18 cellular contexts compared by ENCODE assay signal in genomic region chr14:21486640-21487087, GRCh38. TPM values are rescaled to one million over a fixed set of nuclear protein-coding genes. Genes with fewer than 3 reads are reported as not detected.
DNase-seq lines count a peak whose midpoint lies in the region; ATAC-seq, FAIRE-seq and TF ChIP-seq lines count a peak whose summit lies in the region.
"Had no signal": no experiment of that assay in that cellular context is flagged by ENCODE, and none has a peak within 500 bp of the region (broad histone marks: within the 10 kb centered on the region; RNA-seq: fewer than 3 reads in every experiment).

No MANE protein-coding gene starts in this region.

- no peak overlapping the region for H3K27ac ChIP-seq in HepG2 (ENCODE audit: extremely low read length, insufficient read depth, low read length)
- H3K27ac ChIP-seq in right lobe of liver: no peak overlapping the region
- H3K27ac ChIP-seq in mesendoderm (ENCODE audit: low read depth, low read length): no peak overlapping the region

- BruUV-seq in HepG2 (replicated peaks; lab: Mats Ljungman, UMichigan): no TSS peak

- H3K4ac ChIP-seq in mesendoderm (ENCODE audit: low read depth, low read length): no peak overlapping the region

- H3K56ac ChIP-seq in mesendoderm (ENCODE audit: low read length): no peak overlapping the region

- in situ Hi-C loops in HepG2 (cut with HindIII; ENCODE audit: extremely low pct_ligation_motif_present, low pct_unique_long_range_greater_than_20kb): no loop called here

- H4K5ac ChIP-seq in mesendoderm (ENCODE audit: low read length): no peak overlapping the region

- CTCF ChIA-PET in HepG2 (lab: Yijun Ruan, JAX; ENCODE audit: low intra/inter-chr PET ratio, low total read pairs): no interaction called here

- H4K20me1 ChIP-seq in HepG2 (ENCODE audit: insufficient read depth, low read length): no peaks in the 10 kb centered on the region

- no peak overlapping the region for H3K4me3 ChIP-seq in HepG2 (replicated peaks in 1 of 3; ENCODE audit: insufficient read depth in 1 of 3, low read depth in 2 of 3, low read length in 3 of 3)
- H3K4me3 ChIP-seq in right lobe of liver: no peak overlapping the region
- no peak overlapping the region for H3K4me3 ChIP-seq in fibroblast of the aortic adventitia (ENCODE audit: low read depth, low read length)
- no peak overlapping the region for H3K4me3 ChIP-seq in mesendoderm (ENCODE audit: low read length)
- H3K4me3 ChIP-seq: adrenal gland, GM12878, lung had no signal

- H3K23ac ChIP-seq in mesendoderm (ENCODE audit: low read length): no peak overlapping the region

- POLR2A ChIA-PET in HepG2 (lab: Yijun Ruan, JAX): no interaction called here

- H3K9me3 ChIP-seq in HepG2 (ENCODE audit: low read length) (no peaks in the 10 kb centered on the region), right lobe of liver (no peaks in the 10 kb centered on the region)
- H3K9me3 ChIP-seq: adrenal gland had no signal

- no peak overlapping the region for H2BK15ac ChIP-seq in mesendoderm (replicated peaks; ENCODE audit: low read depth)

- H3K27me3 ChIP-seq in HepG2 (ENCODE audit: control insufficient read depth in 1 of 2, insufficient read depth in 2 of 2, low read length in 2 of 2) (no peaks in the 10 kb centered on the region), right lobe of liver (no peaks in the 10 kb centered on the region), mesendoderm (ENCODE audit: insufficient read depth, low read length, poor library complexity) (no peaks in the 10 kb centered on the region)
- H3K27me3 ChIP-seq: adrenal gland had no signal

- WGBS in HepG2 (ENCODE audit: low lambda C conversion rate): 96% methylated on average over 1 of the region's 1 CpG
- 46% methylated on average over 1 of the region's 1 CpG for WGBS in right lobe of liver (ENCODE audit: insufficient coverage, low coverage, low lambda C conversion rate, missing lambda C conversion rate)
- no CpG with 5 or more reads among the region's 1 CpG for WGBS in mesendoderm (ENCODE audit: extremely low coverage, insufficient coverage, low lambda C conversion rate)

- DNase-seq in HepG2 (ENCODE audit: low spot score) (no peak), right lobe of liver (no peak), amniotic epithelial cell (ENCODE audit: low read depth) (peak; percentile 89), fibroblast of the aortic adventitia (ENCODE audit: low read depth) (peak; percentile 43), posterior vena cava (ENCODE audit: low spot score) (no peak), mesendoderm (no peak)
- DNase-seq: activated CD4-positive, alpha-beta T cell treated with anti-CD3 and anti-CD28 coated beads, Interleukin-2, amount 50 U/mL, for 4 hours; adrenal gland; COR-L47; immature natural killer cell; NCI-H2081; NCI-H510A treated with DMSO at 0.1 percent for 48 hours; T-helper 1 cell had no signal

- no peaks in the 10 kb centered on the region for H3K79me1 ChIP-seq in mesendoderm (ENCODE audit: low read length)

- H3K9ac ChIP-seq in HepG2 (ENCODE audit: insufficient read depth, low read depth, low read length): no peak overlapping the region
- no peak overlapping the region for H3K9ac ChIP-seq in mesendoderm (ENCODE audit: low read length)

- no peak overlapping the region for H4K8ac ChIP-seq in mesendoderm (ENCODE audit: low read depth, low read length)

- H3K79me2 ChIP-seq in HepG2 (ENCODE audit: insufficient read depth, low read length): peaks cover 21% of the 10 kb centered on the region
- H3K79me2 ChIP-seq in mesendoderm (ENCODE audit: control insufficient read depth, insufficient read depth, low read length): no peaks in the 10 kb centered on the region

- H2BK5ac ChIP-seq in mesendoderm (ENCODE audit: low read length): no peak overlapping the region

- no peak for TF ChIP-seq RAD21 in HepG2 (CRISPR knock-in tag; IDR thresholded peaks at IDR 0.05)

- no peak overlapping the region for H2AK5ac ChIP-seq in mesendoderm (ENCODE audit: low read length)

- intact Hi-C loops in HepG2 (cut with micrococcal nuclease; ENCODE audit: unreplicated experiment): no loop called here
- intact Hi-C loops in right lobe of liver (cut with DNase I): no loop called here
- intact Hi-C loops in posterior vena cava (cut with DNase I): no loop called here

- TF ChIP-seq CTCF in HepG2 (CRISPR knock-in tag; IDR thresholded peaks at IDR 0.05): no peak
- TF ChIP-seq CTCF in right lobe of liver (IDR thresholded peaks at IDR 0.05): no peak
- TF ChIP-seq CTCF in fibroblast of the aortic adventitia (IDR thresholded peaks at IDR 0.05; ENCODE audit: insufficient read depth, low read length): no peak

- H3K18ac ChIP-seq in mesendoderm (ENCODE audit: low read length): no peak overlapping the region

- no peaks in the 10 kb centered on the region for H3K4me1 ChIP-seq in HepG2 (ENCODE audit: insufficient read depth, low read length)
- H3K4me1 ChIP-seq in right lobe of liver: peaks cover 0 to 4% (median 0%) of the 10 kb centered on the region in 4 donors
- no peaks in the 10 kb centered on the region for H3K4me1 ChIP-seq in mesendoderm (ENCODE audit: control insufficient read depth, low read depth, low read length)

- TF ChIP-seq EP300 in HepG2 (IDR thresholded peaks at IDR 0.05; ENCODE audit: low read depth in 2 of 2, low read length in 2 of 2) (no peak), HepG2 (CRISPR knock-in tag; IDR thresholded peaks at IDR 0.05; ENCODE audit: borderline replicate concordance) (no peak)

- H2AFZ ChIP-seq in HepG2 (ENCODE audit: low read length): no peak overlapping the region

- H3K4me2 ChIP-seq in HepG2 (ENCODE audit: low read depth, low read length): no peak overlapping the region
- no peak overlapping the region for H3K4me2 ChIP-seq in mesendoderm (ENCODE audit: low read length)

- TF ChIP-seq POLR2A in HepG2 (IDR thresholded peaks at IDR 0.05; ENCODE audit: insufficient read depth in 1 of 2, low read depth in 2 of 2, low read length in 2 of 2): no peak
- no peak for TF ChIP-seq POLR2A in right lobe of liver (IDR thresholded peaks at IDR 0.05)

- H3K36me3 ChIP-seq in HepG2 (replicated peaks in 1 of 2; ENCODE audit: control insufficient read depth in 1 of 2, insufficient read depth in 2 of 2, low read length in 2 of 2): peaks cover 17 to 69% of the 10 kb centered on the region in 2 experiments
- peaks cover 0 to 50% (median 19%) of the 10 kb centered on the region in 4 donors for H3K36me3 ChIP-seq in right lobe of liver
- H3K36me3 ChIP-seq in mesendoderm (ENCODE audit: control insufficient read depth, insufficient read depth, low read length): no peaks in the 10 kb centered on the region

- no peak for ATAC-seq in HepG2
- no peak for ATAC-seq in right lobe of liver
- ATAC-seq in GM19023 (IDR thresholded peaks at IDR 0.05; ENCODE audit: unreplicated experiment): no peak
- ATAC-seq in GM19328 (IDR thresholded peaks at IDR 0.05; ENCODE audit: unreplicated experiment): no peak
- ATAC-seq: GM12878 had no signal

- no peak for FAIRE-seq in HepG2 (lab: Jason Lieb, UNC)
- FAIRE-seq: endometrium, GM12878 had no signal

- no peak overlapping the region for H2BK120ac ChIP-seq in mesendoderm (ENCODE audit: low read depth, low read length)

RNA-seq across cellular contexts. Expression of gene TOX4, which starts 9.7 kb away (rescaled TPM):
- 71.8 and 124 TPM in 2 replicates for total RNA-seq in HepG2 (2016; rRNA removed; fragmentation: Illumina TruSeq; extraction: Trizol)
- total RNA-seq in HepG2 (2016; cell fraction: cytosol; rRNA removed; fragmentation: Illumina TruSeq; extraction: Trizol; ENCODE audit: low read depth): 15.2 and 16.0 TPM in 2 replicates
- total RNA-seq in HepG2 (2016; cell fraction: insoluble cytoplasmic fraction; rRNA removed; fragmentation: Illumina TruSeq; extraction: Trizol): 74.9 and 112 TPM in 2 replicates
- 36.1 and 44.6 TPM in 2 replicates for total RNA-seq in HepG2 (2016; cell fraction: membrane; rRNA removed; fragmentation: Illumina TruSeq; extraction: Trizol)
- total RNA-seq in HepG2 (2016; cell fraction: nucleus; rRNA removed; fragmentation: Illumina TruSeq; extraction: Trizol): 46.8 and 50.0 TPM in 2 replicates
- 147 and 163 TPM in 2 replicates for polyA plus RNA-seq in HepG2 (2011; rRNA removed)
- 122 and 127 TPM in 2 replicates for polyA plus RNA-seq in HepG2 (2011; cell fraction: cytosol; rRNA removed)
- polyA plus RNA-seq in HepG2 (2011; cell fraction: nucleus; rRNA removed): 72.8 and 97.3 TPM in 2 replicates
- 72.0 and 83.5 TPM in 2 replicates for polyA plus RNA-seq in HepG2 (2012)
- polyA plus RNA-seq in HepG2 (2016; cell fraction: cytosol; fragmentation: Illumina TruSeq; extraction: Trizol; ENCODE audit: low read depth): 20.7 and 21.8 TPM in 2 replicates
- 130 and 137 TPM in 2 replicates for polyA plus RNA-seq in HepG2 (2016; cell fraction: insoluble cytoplasmic fraction; fragmentation: Illumina TruSeq; extraction: Trizol; ENCODE audit: low read depth)
- 28.2 and 33.2 TPM in 2 replicates for polyA plus RNA-seq in HepG2 (2016; cell fraction: membrane; fragmentation: Illumina TruSeq; extraction: Trizol; ENCODE audit: low read depth)
- polyA plus RNA-seq in HepG2 (2016; cell fraction: nucleus; fragmentation: Illumina TruSeq; extraction: Trizol; ENCODE audit: insufficient read depth, low read depth): 65.1 and 77.3 TPM in 2 replicates
- 259 and 369 TPM in 2 replicates for polyA minus RNA-seq in HepG2 (2011; rRNA and poly(A)+ RNA removed; ENCODE audit: low replicate concordance)
- 49.3 and 53.2 TPM in 2 replicates for polyA minus RNA-seq in HepG2 (2011; cell fraction: cytosol; rRNA and poly(A)+ RNA removed)
- polyA minus RNA-seq in HepG2 (2011; cell fraction: nucleus; rRNA and poly(A)+ RNA removed): 61.0 and 67.8 TPM in 2 replicates
- 10 to 100 TPM; 19.9 to 37.0 (median 33.3) TPM for total RNA-seq in right lobe of liver
- total RNA-seq in fibroblast of the aortic adventitia (ENCODE audit: low replicate concordance): 21.1 and 37.2 TPM in 2 replicates
- 10 to 100 TPM; 56.1 to 67.3 TPM for total RNA-seq in posterior vena cava
- 37.1 TPM for polyA plus RNA-seq in mesendoderm (2013, experiment 1 of 2)
- 39.4 TPM for polyA plus RNA-seq in mesendoderm (2013, experiment 2 of 2)

RNA-seq across cellular contexts. Expression of gene RAB2B, which starts 9.9 kb away (rescaled TPM):
- total RNA-seq in HepG2 (2016; rRNA removed; fragmentation: Illumina TruSeq; extraction: Trizol) (36.0 and 46.4 TPM in 2 replicates), right lobe of liver (1 to 10 TPM; 6.8 to 9.4 (median 8.0) TPM), fibroblast of the aortic adventitia (ENCODE audit: low replicate concordance) (7.8 and 28.1 TPM in 2 replicates), posterior vena cava (10 to 100 TPM; 29.2 to 32.3 TPM)
- 9.7 and 10.7 TPM in 2 replicates for total RNA-seq in HepG2 (2016; cell fraction: cytosol; rRNA removed; fragmentation: Illumina TruSeq; extraction: Trizol; ENCODE audit: low read depth)
- 29.3 and 42.1 TPM in 2 replicates for total RNA-seq in HepG2 (2016; cell fraction: insoluble cytoplasmic fraction; rRNA removed; fragmentation: Illumina TruSeq; extraction: Trizol)
- 26.8 and 30.2 TPM in 2 replicates for total RNA-seq in HepG2 (2016; cell fraction: membrane; rRNA removed; fragmentation: Illumina TruSeq; extraction: Trizol)
- 35.7 and 39.8 TPM in 2 replicates for total RNA-seq in HepG2 (2016; cell fraction: nucleus; rRNA removed; fragmentation: Illumina TruSeq; extraction: Trizol)
- polyA plus RNA-seq in HepG2 (2011; rRNA removed): 55.6 and 60.6 TPM in 2 replicates
- polyA plus RNA-seq in HepG2 (2011; cell fraction: cytosol; rRNA removed): 32.1 and 43.2 TPM in 2 replicates
- polyA plus RNA-seq in HepG2 (2011; cell fraction: nucleus; rRNA removed): 53.5 and 58.9 TPM in 2 replicates
- 36.5 and 43.0 TPM in 2 replicates for polyA plus RNA-seq in HepG2 (2012)
- polyA plus RNA-seq in HepG2 (2016; cell fraction: cytosol; fragmentation: Illumina TruSeq; extraction: Trizol; ENCODE audit: low read depth): 3.4 and 4.3 TPM in 2 replicates
- polyA plus RNA-seq in HepG2 (2016; cell fraction: insoluble cytoplasmic fraction; fragmentation: Illumina TruSeq; extraction: Trizol; ENCODE audit: low read depth): 32.9 and 33.9 TPM in 2 replicates
- 10.6 and 11.5 TPM in 2 replicates for polyA plus RNA-seq in HepG2 (2016; cell fraction: membrane; fragmentation: Illumina TruSeq; extraction: Trizol; ENCODE audit: low read depth)
- polyA plus RNA-seq in HepG2 (2016; cell fraction: nucleus; fragmentation: Illumina TruSeq; extraction: Trizol; ENCODE audit: insufficient read depth, low read depth): 55.9 and 56.7 TPM in 2 replicates
- polyA minus RNA-seq in HepG2 (2011; rRNA and poly(A)+ RNA removed; ENCODE audit: low replicate concordance): 17.0 and 37.3 TPM in 2 replicates
- polyA minus RNA-seq in HepG2 (2011; cell fraction: cytosol; rRNA and poly(A)+ RNA removed): 28.9 and 36.2 TPM in 2 replicates
- 60.9 and 74.0 TPM in 2 replicates for polyA minus RNA-seq in HepG2 (2011; cell fraction: nucleus; rRNA and poly(A)+ RNA removed)
- 12.2 TPM for polyA plus RNA-seq in mesendoderm (2013, experiment 1 of 2)
- polyA plus RNA-seq in mesendoderm (2013, experiment 2 of 2): 12.8 TPM

RNA-seq across cellular contexts. Expression of gene METTL3, which starts 24.5 kb away (rescaled TPM):
- 114 and 123 TPM in 2 replicates for total RNA-seq in HepG2 (2016; rRNA removed; fragmentation: Illumina TruSeq; extraction: Trizol)
- 109 and 111 TPM in 2 replicates for total RNA-seq in HepG2 (2016; cell fraction: cytosol; rRNA removed; fragmentation: Illumina TruSeq; extraction: Trizol; ENCODE audit: low read depth)
- total RNA-seq in HepG2 (2016; cell fraction: insoluble cytoplasmic fraction; rRNA removed; fragmentation: Illumina TruSeq; extraction: Trizol): 119 and 121 TPM in 2 replicates
- total RNA-seq in HepG2 (2016; cell fraction: membrane; rRNA removed; fragmentation: Illumina TruSeq; extraction: Trizol): 45.3 and 46.0 TPM in 2 replicates
- total RNA-seq in HepG2 (2016; cell fraction: nucleus; rRNA removed; fragmentation: Illumina TruSeq; extraction: Trizol): 120 and 143 TPM in 2 replicates
- 122 and 130 TPM in 2 replicates for polyA plus RNA-seq in HepG2 (2011; rRNA removed)
- polyA plus RNA-seq in HepG2 (2011; cell fraction: cytosol; rRNA removed): 70.9 and 77.1 TPM in 2 replicates
- polyA plus RNA-seq in HepG2 (2011; cell fraction: nucleus; rRNA removed): 511 and 514 TPM in 2 replicates
- 67.0 and 70.4 TPM in 2 replicates for polyA plus RNA-seq in HepG2 (2012)
- 5.2 and 6.3 TPM in 2 replicates for polyA plus RNA-seq in HepG2 (2016; cell fraction: cytosol; fragmentation: Illumina TruSeq; extraction: Trizol; ENCODE audit: low read depth)
- polyA plus RNA-seq in HepG2 (2016; cell fraction: insoluble cytoplasmic fraction; fragmentation: Illumina TruSeq; extraction: Trizol; ENCODE audit: low read depth): 81.5 and 81.9 TPM in 2 replicates
- 7.3 and 9.4 TPM in 2 replicates for polyA plus RNA-seq in HepG2 (2016; cell fraction: membrane; fragmentation: Illumina TruSeq; extraction: Trizol; ENCODE audit: low read depth)
- polyA plus RNA-seq in HepG2 (2016; cell fraction: nucleus; fragmentation: Illumina TruSeq; extraction: Trizol; ENCODE audit: insufficient read depth, low read depth): 219 and 229 TPM in 2 replicates
- polyA minus RNA-seq in HepG2 (2011; rRNA and poly(A)+ RNA removed; ENCODE audit: low replicate concordance): 140 and 168 TPM in 2 replicates
- 36.7 and 42.6 TPM in 2 replicates for polyA minus RNA-seq in HepG2 (2011; cell fraction: cytosol; rRNA and poly(A)+ RNA removed)
- polyA minus RNA-seq in HepG2 (2011; cell fraction: nucleus; rRNA and poly(A)+ RNA removed): 133 and 149 TPM in 2 replicates
- 10 to 100 TPM; 14.7 to 26.7 (median 18.4) TPM for total RNA-seq in right lobe of liver
- 27.7 and 36.2 TPM in 2 replicates for total RNA-seq in fibroblast of the aortic adventitia (ENCODE audit: low replicate concordance)
- 10 to 100 TPM; 26.4 to 29.0 TPM for total RNA-seq in posterior vena cava
- polyA plus RNA-seq in mesendoderm (2013, experiment 1 of 2): 52.9 TPM
- 52.6 TPM for polyA plus RNA-seq in mesendoderm (2013, experiment 2 of 2)

RNA-seq across cellular contexts. Expression of gene CHD8, which starts 30.7 kb away (rescaled TPM):
- total RNA-seq in HepG2 (2016; rRNA removed; fragmentation: Illumina TruSeq; extraction: Trizol) (79.6 and 92.9 TPM in 2 replicates), right lobe of liver (10 to 100 TPM; 20.5 to 28.3 (median 24.8) TPM), fibroblast of the aortic adventitia (ENCODE audit: low replicate concordance) (59.8 and 72.7 TPM in 2 replicates), posterior vena cava (10 to 100 TPM; 49.7 to 56.3 TPM)
- total RNA-seq in HepG2 (2016; cell fraction: cytosol; rRNA removed; fragmentation: Illumina TruSeq; extraction: Trizol; ENCODE audit: low read depth): 18.6 and 23.0 TPM in 2 replicates
- total RNA-seq in HepG2 (2016; cell fraction: insoluble cytoplasmic fraction; rRNA removed; fragmentation: Illumina TruSeq; extraction: Trizol): 76.5 and 78.0 TPM in 2 replicates
- 36.9 and 37.8 TPM in 2 replicates for total RNA-seq in HepG2 (2016; cell fraction: membrane; rRNA removed; fragmentation: Illumina TruSeq; extraction: Trizol)
- total RNA-seq in HepG2 (2016; cell fraction: nucleus; rRNA removed; fragmentation: Illumina TruSeq; extraction: Trizol): 104 and 115 TPM in 2 replicates
- polyA plus RNA-seq in HepG2 (2011; rRNA removed): 35.1 and 43.9 TPM in 2 replicates
- polyA plus RNA-seq in HepG2 (2011; cell fraction: cytosol; rRNA removed): 23.3 and 26.1 TPM in 2 replicates
- polyA plus RNA-seq in HepG2 (2011; cell fraction: nucleus; rRNA removed): 90.8 and 104 TPM in 2 replicates
- polyA plus RNA-seq in HepG2 (2012): 55.5 and 57.3 TPM in 2 replicates
- polyA plus RNA-seq in HepG2 (2016; cell fraction: cytosol; fragmentation: Illumina TruSeq; extraction: Trizol; ENCODE audit: low read depth): 3.9 and 5.2 TPM in 2 replicates
- 51.4 and 70.8 TPM in 2 replicates for polyA plus RNA-seq in HepG2 (2016; cell fraction: insoluble cytoplasmic fraction; fragmentation: Illumina TruSeq; extraction: Trizol; ENCODE audit: low read depth)
- polyA plus RNA-seq in HepG2 (2016; cell fraction: membrane; fragmentation: Illumina TruSeq; extraction: Trizol; ENCODE audit: low read depth): 10.4 and 13.2 TPM in 2 replicates
- polyA plus RNA-seq in HepG2 (2016; cell fraction: nucleus; fragmentation: Illumina TruSeq; extraction: Trizol; ENCODE audit: insufficient read depth, low read depth): 135 and 137 TPM in 2 replicates
- 108 and 125 TPM in 2 replicates for polyA minus RNA-seq in HepG2 (2011; rRNA and poly(A)+ RNA removed; ENCODE audit: low replicate concordance)
- polyA minus RNA-seq in HepG2 (2011; cell fraction: cytosol; rRNA and poly(A)+ RNA removed): 44.5 and 60.9 TPM in 2 replicates
- 110 and 124 TPM in 2 replicates for polyA minus RNA-seq in HepG2 (2011; cell fraction: nucleus; rRNA and poly(A)+ RNA removed)
- polyA plus RNA-seq in mesendoderm (2013, experiment 1 of 2): 48.8 TPM
- 46.9 TPM for polyA plus RNA-seq in mesendoderm (2013, experiment 2 of 2)

RNA-seq across cellular contexts. Expression of gene SALL2, which starts 39.5 kb away (rescaled TPM):
- 4.9 and 7.6 TPM in 2 replicates for total RNA-seq in HepG2 (2016; rRNA removed; fragmentation: Illumina TruSeq; extraction: Trizol)
- total RNA-seq in HepG2 (2016; cell fraction: cytosol; rRNA removed; fragmentation: Illumina TruSeq; extraction: Trizol; ENCODE audit: low read depth): 1.0 and 1.1 TPM in 2 replicates
- total RNA-seq in HepG2 (2016; cell fraction: insoluble cytoplasmic fraction; rRNA removed; fragmentation: Illumina TruSeq; extraction: Trizol): 4.5 and 6.5 TPM in 2 replicates
- total RNA-seq in HepG2 (2016; cell fraction: membrane; rRNA removed; fragmentation: Illumina TruSeq; extraction: Trizol): 3.2 and 4.1 TPM in 2 replicates
- 3.2 and 4.3 TPM in 2 replicates for total RNA-seq in HepG2 (2016; cell fraction: nucleus; rRNA removed; fragmentation: Illumina TruSeq; extraction: Trizol)
- polyA plus RNA-seq in HepG2 (2011; rRNA removed): 5.8 and 7.0 TPM in 2 replicates
- 4.8 and 5.4 TPM in 2 replicates for polyA plus RNA-seq in HepG2 (2011; cell fraction: cytosol; rRNA removed)
- polyA plus RNA-seq in HepG2 (2011; cell fraction: nucleus; rRNA removed): 6.6 and 7.3 TPM in 2 replicates
- 8.7 and 11.0 TPM in 2 replicates for polyA plus RNA-seq in HepG2 (2012)
- polyA plus RNA-seq in HepG2 (2016; cell fraction: cytosol; fragmentation: Illumina TruSeq; extraction: Trizol; ENCODE audit: low read depth): 0.61 and 0.67 TPM in 2 replicates
- polyA plus RNA-seq in HepG2 (2016; cell fraction: insoluble cytoplasmic fraction; fragmentation: Illumina TruSeq; extraction: Trizol; ENCODE audit: low read depth): 7.2 and 8.1 TPM in 2 replicates
- 1.6 and 2.1 TPM in 2 replicates for polyA plus RNA-seq in HepG2 (2016; cell fraction: membrane; fragmentation: Illumina TruSeq; extraction: Trizol; ENCODE audit: low read depth)
- 7.0 and 7.2 TPM in 2 replicates for polyA plus RNA-seq in HepG2 (2016; cell fraction: nucleus; fragmentation: Illumina TruSeq; extraction: Trizol; ENCODE audit: insufficient read depth, low read depth)
- polyA minus RNA-seq in HepG2 (2011; rRNA and poly(A)+ RNA removed; ENCODE audit: low replicate concordance): 0.09 and 14.3 TPM in 2 replicates
- polyA minus RNA-seq in HepG2 (2011; cell fraction: cytosol; rRNA and poly(A)+ RNA removed): 8.9 and 9.7 TPM in 2 replicates
- polyA minus RNA-seq in HepG2 (2011; cell fraction: nucleus; rRNA and poly(A)+ RNA removed): 4.1 and 5.1 TPM in 2 replicates
- total RNA-seq in right lobe of liver: 1 to 10 TPM in 2 of 6 experiments, under 1 TPM in 4; 0.40 to 2.9 (median 0.69) TPM
- total RNA-seq in fibroblast of the aortic adventitia (ENCODE audit: low replicate concordance): 5.3 and 9.0 TPM in 2 replicates
- 1 to 10 TPM; 6.2 to 7.1 TPM for total RNA-seq in posterior vena cava
- 101 TPM for polyA plus RNA-seq in mesendoderm (2013, experiment 1 of 2)
- polyA plus RNA-seq in mesendoderm (2013, experiment 2 of 2): 101 TPM

Comparison
In these comparisons a context has a peak if more than half of its experiments do, and no peak if none do; other contexts are left out.
1. DNase-seq: peak in amniotic epithelial cell (single experiment) and fibroblast of the aortic adventitia (single experiment); none in HepG2 (single experiment), right lobe of liver (0 of 3), posterior vena cava (single experiment) and mesendoderm (single experiment).